In the genomic region with DNA sequence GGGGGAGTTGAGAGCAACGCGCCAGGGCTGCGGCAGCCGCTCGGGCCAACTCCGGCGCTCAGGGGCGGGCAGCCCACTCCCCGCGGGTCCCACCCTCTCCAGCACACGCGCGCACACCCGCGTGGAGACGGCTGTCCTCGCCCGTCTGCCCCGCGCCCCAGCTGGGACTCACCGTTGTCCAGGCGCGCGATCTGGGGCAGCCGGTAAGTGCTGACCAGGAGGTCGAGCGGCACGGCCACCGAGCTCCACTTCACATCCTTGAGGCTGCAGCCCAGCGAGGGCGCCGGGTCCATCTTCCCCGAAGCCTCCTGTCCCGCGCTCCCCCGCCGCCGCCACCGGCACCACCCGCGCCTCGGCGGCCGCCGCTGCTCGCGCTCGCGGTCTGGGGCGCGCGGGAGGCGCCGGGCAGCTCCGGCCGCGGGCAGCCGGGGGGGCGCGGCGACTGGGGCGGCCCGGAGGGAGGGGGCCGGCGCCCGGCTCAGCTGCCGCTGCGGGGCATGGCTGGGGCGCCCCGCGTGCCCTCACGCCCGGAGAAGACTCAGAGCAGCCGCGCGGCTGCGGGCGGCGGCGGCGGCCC, we compare ENCODE assay signal across 8 cellular contexts. TPM values are rescaled to one million over a fixed set of nuclear protein-coding genes. Genes with fewer than 3 reads are reported as not detected.
DNase-seq lines count a peak whose midpoint lies in the region; ATAC-seq and TF ChIP-seq lines count a peak whose summit lies in the region.

No MANE protein-coding gene starts in this region.

- H2AFZ ChIP-seq in smooth muscle cell (ENCODE audit: low read depth) = peak overlapping the region; percentile 86

- TF ChIP-seq CTCF in brain (conservative IDR thresholded peaks at IDR 0.05) = no peak
- TF ChIP-seq CTCF in smooth muscle cell (IDR thresholded peaks at IDR 0.05; ENCODE audit: borderline replicate concordance, insufficient read depth, poor library complexity, severe bottlenecking) = no peak

- H3K9ac ChIP-seq in smooth muscle cell (ENCODE audit: low read depth) = peak overlapping the region; percentile 9

- H4K20me1 ChIP-seq in smooth muscle cell (ENCODE audit: low read depth) = no peaks in the 10 kb centered on the region

- H3K27ac Mint-ChIP-seq in brain (peak overlapping the region; percentile 56 to 95 (median 93)), immature natural killer cell (no peak overlapping the region)

- no peaks in the 10 kb centered on the region for H3F3A ChIP-seq in smooth muscle cell (ENCODE audit: low read depth)

- no peaks in the 10 kb centered on the region for H3K36me3 Mint-ChIP-seq in brain
- H3K36me3 Mint-ChIP-seq in immature natural killer cell = no peaks in the 10 kb centered on the region

- ATAC-seq in GM18520 (IDR thresholded peaks at IDR 0.05; ENCODE audit: unreplicated experiment) (peak; percentile 10), HG03565 (IDR thresholded peaks at IDR 0.05; ENCODE audit: unreplicated experiment) (no peak), HG02571 (IDR thresholded peaks at IDR 0.05; ENCODE audit: unreplicated experiment) (no peak)

- peaks cover 29% of the 10 kb centered on the region for H3K27me3 ChIP-seq in smooth muscle cell (ENCODE audit: low read depth)

- WGBS in smooth muscle cell (ENCODE audit: low lambda C conversion rate) = under 1% methylated on average over 44 of the region's 81 CpGs

- H3K9me3 ChIP-seq in smooth muscle cell (replicated peaks; ENCODE audit: low read depth) = no peaks in the 10 kb centered on the region

- H3K27me3 Mint-ChIP-seq in brain (peaks cover 15% of the 10 kb centered on the region), immature natural killer cell (ENCODE audit: low read depth in 3 of 3) (peaks cover 4 to 8% (median 6%) of the 10 kb centered on the region in 3 donors)

- H3K4me3 Mint-ChIP-seq in brain (peak overlapping the region; percentile 84 to 99 (median 94)), immature natural killer cell (peak overlapping the region; percentile 71 to 86 (median 78))

- no peak overlapping the region for H3K27ac ChIP-seq in smooth muscle cell (ENCODE audit: low read depth)

- H3K9me3 Mint-ChIP-seq in brain = no peaks in the 10 kb centered on the region
- H3K9me3 Mint-ChIP-seq in immature natural killer cell = peaks cover 0 to 8% (median 1%) of the 10 kb centered on the region in 6 donors

- H3K79me2 ChIP-seq in smooth muscle cell (ENCODE audit: low read depth) = no peaks in the 10 kb centered on the region

- in situ Hi-C loops in ACHN (cut with HindIII; ENCODE audit: low pct_ligation_motif_present, low pct_unique_long_range_greater_than_20kb, low sequenced_read_pairs) = no loop called here

- DNase-seq in ACHN (peak; percentile 14), NCI-H2227 (lab: John Stamatoyannopoulos, UW; ENCODE audit: unreplicated experiment) (peak; percentile 67), immature natural killer cell (peak in 1 of 3 donors; percentile 1), smooth muscle cell (lab: John Stamatoyannopoulos, UW; ENCODE audit: unreplicated experiment) (peak; percentile 37)

- peak overlapping the region; percentile 95 for H3K4me2 ChIP-seq in smooth muscle cell

- H3K36me3 ChIP-seq in smooth muscle cell (ENCODE audit: low read depth) = no peaks in the 10 kb centered on the region

- peaks cover 14% of the 10 kb centered on the region for H3K4me1 ChIP-seq in smooth muscle cell (ENCODE audit: low read depth)

- H3K4me1 Mint-ChIP-seq in brain = peaks cover 43% of the 10 kb centered on the region
- peaks cover 33 to 47% of the 10 kb centered on the region in 2 donors for H3K4me1 Mint-ChIP-seq in immature natural killer cell

- peak overlapping the region; percentile 71 for H3K4me3 ChIP-seq in smooth muscle cell

RNA-seq across cellular contexts. Expression of a gene that starts 0.5 kb away (rescaled TPM):
- polyA plus RNA-seq in brain (ENCODE audit: insufficient read depth, low read depth, low replicate concordance) = 4.4 TPM
- under 1 TPM in 1 of 3 donors, not detected in 2; 0.03 TPM for polyA plus RNA-seq in immature natural killer cell
- total RNA-seq in smooth muscle cell = 3.0 and 13.4 TPM in 2 replicates
- polyA plus RNA-seq in smooth muscle cell = 0.33 and 4.3 TPM in 2 replicates

Comparison
In these comparisons a context has a peak if more than half of its experiments do, and no peak if none do; other contexts are left out.
1. H3K27ac Mint-ChIP-seq: peak in brain (5 of 5); none in immature natural killer cell (0 of 6).